Comparison of ENCODE assay signal across 1 cellular context in genomic region chr1:23799255-23799569, GRCh38.
TF ChIP-seq lines count a peak whose summit lies in the region.

No MANE protein-coding gene starts in this region.

TF ChIP-seq in HEK293, 187 proteins besides CTCF, POLR2A, EP300 and RAD21 (continued from another document):
- TF ChIP-seq GLIS2 (tag by site-specific recombination; IDR thresholded peaks at IDR 0.05) (no peak), ZXDB (tag by site-specific recombination; IDR thresholded peaks at IDR 0.05) (no peak), ZBTB20 (tag by site-specific recombination; IDR thresholded peaks at IDR 0.05) (no peak), ZNF48 (tag by site-specific recombination; IDR thresholded peaks at IDR 0.05) (no peak), ZNF510 (tag by site-specific recombination; IDR thresholded peaks at IDR 0.05; ENCODE audit: insufficient replicate concordance) (no peak)
- TF ChIP-seq, protein P1, sequence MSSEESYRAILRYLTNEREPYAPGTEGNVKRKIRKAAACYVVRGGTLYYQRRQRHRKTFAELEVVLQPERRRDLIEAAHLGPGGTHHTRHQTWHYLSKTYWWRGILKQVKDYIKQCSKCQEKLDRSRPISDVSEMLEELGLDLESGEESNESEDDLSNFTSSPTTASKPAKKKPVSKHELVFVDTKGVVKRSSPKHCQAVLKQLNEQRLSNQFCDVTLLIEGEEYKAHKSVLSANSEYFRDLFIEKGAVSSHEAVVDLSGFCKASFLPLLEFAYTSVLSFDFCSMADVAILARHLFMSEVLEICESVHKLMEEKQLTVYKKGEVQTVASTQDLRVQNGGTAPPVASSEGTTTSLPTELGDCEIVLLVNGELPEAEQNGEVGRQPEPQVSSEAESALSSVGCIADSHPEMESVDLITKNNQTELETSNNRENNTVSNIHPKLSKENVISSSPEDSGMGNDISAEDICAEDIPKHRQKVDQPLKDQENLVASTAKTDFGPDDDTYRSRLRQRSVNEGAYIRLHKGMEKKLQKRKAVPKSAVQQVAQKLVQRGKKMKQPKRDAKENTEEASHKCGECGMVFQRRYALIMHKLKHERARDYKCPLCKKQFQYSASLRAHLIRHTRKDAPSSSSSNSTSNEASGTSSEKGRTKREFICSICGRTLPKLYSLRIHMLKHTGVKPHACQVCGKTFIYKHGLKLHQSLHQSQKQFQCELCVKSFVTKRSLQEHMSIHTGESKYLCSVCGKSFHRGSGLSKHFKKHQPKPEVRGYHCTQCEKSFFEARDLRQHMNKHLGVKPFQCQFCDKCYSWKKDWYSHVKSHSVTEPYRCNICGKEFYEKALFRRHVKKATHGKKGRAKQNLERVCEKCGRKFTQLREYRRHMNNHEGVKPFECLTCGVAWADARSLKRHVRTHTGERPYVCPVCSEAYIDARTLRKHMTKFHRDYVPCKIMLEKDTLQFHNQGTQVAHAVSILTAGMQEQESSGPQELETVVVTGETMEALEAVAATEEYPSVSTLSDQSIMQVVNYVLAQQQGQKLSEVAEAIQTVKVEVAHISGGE (tag by site-specific recombination; conservative IDR thresholded peaks at IDR 0.05; ENCODE audit: low read depth): no peak
